27 cellular contexts compared by ENCODE assay signal in the genomic region with DNA sequence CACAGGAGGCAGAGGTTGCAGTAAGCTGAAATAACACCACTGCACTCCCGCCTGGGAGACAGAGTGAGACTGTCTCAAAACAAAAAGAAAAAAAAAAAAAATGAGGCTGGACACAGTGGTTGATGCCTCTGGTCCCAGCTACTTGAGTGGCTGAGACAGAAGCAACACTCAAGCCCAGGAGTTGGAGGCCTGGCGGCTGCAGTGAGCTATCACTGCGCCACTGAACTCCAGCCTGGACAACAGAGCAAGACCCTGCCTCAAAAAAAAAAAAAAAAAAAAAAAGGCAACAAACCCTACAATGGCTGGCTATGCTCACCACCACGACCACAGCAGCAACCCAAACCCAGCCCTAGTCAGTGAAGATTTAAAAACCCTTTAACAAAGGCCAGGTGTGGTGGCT. TPM values are rescaled to one million over a fixed set of nuclear protein-coding genes. Genes with fewer than 3 reads are reported as not detected.
A peak's percentile ranks its signal among the peaks of the same experiment; 100 is the strongest.
DNase-seq lines count a peak whose midpoint lies in the region; ATAC-seq and TF ChIP-seq lines count a peak whose summit lies in the region.
"Had no signal": no experiment of that assay in that cellular context is flagged by ENCODE, and none has a peak within 500 bp of the region (broad histone marks: within the 10 kb centered on the region; RNA-seq: fewer than 3 reads in every experiment).

No MANE protein-coding gene starts in this region.

- POLR2A ChIA-PET in CD8-positive, alpha-beta memory T cell (lab: Charles Lee): no interaction called here

- H3K9me3 Mint-ChIP-seq in activated CD8-positive, alpha-beta memory T cell treated with anti-CD3 and anti-CD28 coated beads, Interleukin-2, amount 10 ng/mL, durations not matched to agents 7 days and 5 days (ENCODE audit: low read depth): no peaks in the 10 kb centered on the region
- H3K9me3 Mint-ChIP-seq in CD8-positive, alpha-beta memory T cell: no peaks in the 10 kb centered on the region
- H3K9me3 Mint-ChIP-seq in activated naive CD8-positive, alpha-beta T cell (ENCODE audit: low read depth): no peaks in the 10 kb centered on the region
- H3K9me3 Mint-ChIP-seq: neural crest cell had no signal

- H3K4me1 ChIP-seq in CD8-positive, alpha-beta memory T cell (ENCODE audit: insufficient read depth, low read length): peaks cover 73% of the 10 kb centered on the region
- peaks cover 13% of the 10 kb centered on the region for H3K4me1 ChIP-seq in osteoblast (ENCODE audit: insufficient read depth, low read length)

- H2AFZ ChIP-seq in osteoblast (ENCODE audit: low read length): no peak overlapping the region

- H3K27ac ChIP-seq in CD8-positive, alpha-beta memory T cell (ENCODE audit: low read depth, low read length): no peak overlapping the region
- peak overlapping the region; percentile 25 for H3K27ac ChIP-seq in osteoblast (ENCODE audit: low read depth, low read length)
- H3K27ac ChIP-seq: A549, HL-60, Peyer's patch, sigmoid colon, transverse colon had no signal

- peaks cover 45% of the 10 kb centered on the region for H3K36me3 Mint-ChIP-seq in activated CD8-positive, alpha-beta memory T cell treated with anti-CD3 and anti-CD28 coated beads, Interleukin-2, amount 10 ng/mL, durations not matched to agents 7 days and 5 days
- peaks cover 0 to 51% (median 7%) of the 10 kb centered on the region in 3 donors for H3K36me3 Mint-ChIP-seq in CD8-positive, alpha-beta memory T cell
- peaks cover 9% of the 10 kb centered on the region for H3K36me3 Mint-ChIP-seq in activated naive CD8-positive, alpha-beta T cell

- peaks cover 17% of the 10 kb centered on the region for H4K20me1 ChIP-seq in osteoblast (ENCODE audit: insufficient read depth, low read length)

- no peaks in the 10 kb centered on the region for H3K27me3 Mint-ChIP-seq in activated CD8-positive, alpha-beta memory T cell treated with anti-CD3 and anti-CD28 coated beads, Interleukin-2, amount 10 ng/mL, durations not matched to agents 7 days and 5 days
- H3K27me3 Mint-ChIP-seq in CD8-positive, alpha-beta memory T cell: no peaks in the 10 kb centered on the region
- H3K27me3 Mint-ChIP-seq in activated naive CD8-positive, alpha-beta T cell: no peaks in the 10 kb centered on the region

- peak overlapping the region; percentile 52 for H3K27ac Mint-ChIP-seq in activated CD8-positive, alpha-beta memory T cell treated with anti-CD3 and anti-CD28 coated beads, Interleukin-2, amount 10 ng/mL, durations not matched to agents 7 days and 5 days
- H3K27ac Mint-ChIP-seq in CD8-positive, alpha-beta memory T cell: peak overlapping the region; percentile 36 to 86 (median 66)
- peak overlapping the region; percentile 96 for H3K27ac Mint-ChIP-seq in activated naive CD8-positive, alpha-beta T cell

- ATAC-seq in activated CD8-positive, alpha-beta memory T cell treated with anti-CD3 and anti-CD28 coated beads, Interleukin-2, amount 10 ng/mL, durations not matched to agents 7 days and 5 days: no peak
- no peak for ATAC-seq in GM18870 (IDR thresholded peaks at IDR 0.05; ENCODE audit: unreplicated experiment)
- ATAC-seq: A549 had no signal

- no peaks in the 10 kb centered on the region for H3K9me3 ChIP-seq in CD8-positive, alpha-beta memory T cell (ENCODE audit: low read length)
- no peaks in the 10 kb centered on the region for H3K9me3 ChIP-seq in osteoblast (ENCODE audit: low read depth, low read length)
- H3K9me3 ChIP-seq: A549, Peyer's patch, sigmoid colon, transverse colon had no signal

- H3K4me3 ChIP-seq in CD8-positive, alpha-beta memory T cell (ENCODE audit: low read length): no peak overlapping the region
- no peak overlapping the region for H3K4me3 ChIP-seq in osteoblast (ENCODE audit: insufficient read depth, low read length)
- H3K4me3 ChIP-seq: A549, Peyer's patch, sigmoid colon, transverse colon had no signal

- DNase-seq in activated CD8-positive, alpha-beta memory T cell treated with anti-CD3 and anti-CD28 coated beads, Interleukin-2, amount 10 ng/mL, durations not matched to agents 7 days and 5 days: no peak
- DNase-seq in activated CD8-positive, alpha-beta memory T cell treated with anti-CD3 and anti-CD28 coated beads for 24 hours: no peak
- DNase-seq in CD8-positive, alpha-beta memory T cell: no peak
- DNase-seq in osteoblast (ENCODE audit: insufficient read length, low spot score, missing footprints) (no peak), activated gamma-delta T cell treated with Interleukin-2 at 50 U/mL for 16 hours (no peak), nucleus accumbens (lab: John Stamatoyannopoulos, UW) (no peak)
- DNase-seq: activated CD4-positive, alpha-beta T cell treated with anti-CD3 and anti-CD28 coated beads for 1 hour; activated naive CD4-positive, alpha-beta T cell; central memory CD4-positive, alpha-beta T cell; dermis blood vessel endothelial cell; EL; glutamatergic neuron; HCEC 1CT; kidney; NCI-H1092 treated with DMSO at 0.1 percent for 48 hours; NCI-H1930; NCI-H526 treated with DMSO at 0.1 percent for 48 hours; Peyer's patch; SIG-M5; sigmoid colon; SW 1271; transverse colon had no signal

- no peak overlapping the region for H3K4me3 Mint-ChIP-seq in activated CD8-positive, alpha-beta memory T cell treated with anti-CD3 and anti-CD28 coated beads, Interleukin-2, amount 10 ng/mL, durations not matched to agents 7 days and 5 days
- peak overlapping the region in 6 of 7 donors; percentile 29 to 78 (median 38) for H3K4me3 Mint-ChIP-seq in CD8-positive, alpha-beta memory T cell
- H3K4me3 Mint-ChIP-seq in activated naive CD8-positive, alpha-beta T cell: peak overlapping the region; percentile 52
- H3K4me3 Mint-ChIP-seq: neural crest cell had no signal

- H3K4me2 ChIP-seq in osteoblast (ENCODE audit: insufficient read depth, low read length): no peak overlapping the region
- H3K4me2 ChIP-seq: A549 had no signal

- H3K4me1 Mint-ChIP-seq in activated CD8-positive, alpha-beta memory T cell treated with anti-CD3 and anti-CD28 coated beads, Interleukin-2, amount 10 ng/mL, durations not matched to agents 7 days and 5 days: peaks cover 62% of the 10 kb centered on the region
- H3K4me1 Mint-ChIP-seq in CD8-positive, alpha-beta memory T cell: peaks cover 56 to 87% (median 84%) of the 10 kb centered on the region in 3 donors
- peaks cover 74% of the 10 kb centered on the region for H3K4me1 Mint-ChIP-seq in activated naive CD8-positive, alpha-beta T cell (ENCODE audit: low read depth)

- TF ChIP-seq CTCF in osteoblast (IDR thresholded peaks at IDR 0.05; ENCODE audit: extremely low read depth, low read depth, low read length): no peak

- CTCF ChIA-PET in activated CD8-positive, alpha-beta memory T cell treated with anti-CD3 and anti-CD28 coated beads, Interleukin-2, amount 10 ng/mL, durations not matched to agents 7 days and 5 days (lab: Charles Lee): interaction anchor here (0.7 to 1.2 kb wide), 6 partner anchors 9 to 101 kb away, joined by 3 to 6 read pairs (median 3); no protein-coding TSS in a partner anchor
- CTCF ChIA-PET in CD8-positive, alpha-beta memory T cell (lab: Charles Lee): interaction anchor here (1.1 kb wide), 1 partner anchor 54 kb away, joined by 3 read pairs; no protein-coding TSS in a partner anchor

- peaks cover 6% of the 10 kb centered on the region for H3K36me3 ChIP-seq in CD8-positive, alpha-beta memory T cell (ENCODE audit: insufficient read depth, low read length)
- H3K36me3 ChIP-seq in osteoblast (ENCODE audit: insufficient read depth, low read length): peaks cover 5% of the 10 kb centered on the region
- H3K36me3 ChIP-seq: transverse colon had no signal

- peaks cover 98% of the 10 kb centered on the region for H3K79me2 ChIP-seq in osteoblast (ENCODE audit: insufficient read depth, low read length)

- no peaks in the 10 kb centered on the region for H3K27me3 ChIP-seq in CD8-positive, alpha-beta memory T cell (ENCODE audit: insufficient read depth, low read length, poor library complexity, severe bottlenecking)
- no peaks in the 10 kb centered on the region for H3K27me3 ChIP-seq in osteoblast (ENCODE audit: insufficient read depth, low read length)
- H3K27me3 ChIP-seq: Peyer's patch, sigmoid colon, transverse colon had no signal

RNA-seq across cellular contexts. Expression of gene NAP1L4, which starts 8.2 kb away (rescaled TPM):
- total RNA-seq in activated CD8-positive, alpha-beta memory T cell treated with anti-CD3 and anti-CD28 coated beads, Interleukin-2, amount 10 ng/mL, durations not matched to agents 7 days and 5 days: 100 to 1,000 TPM; 347 to 389 TPM
- 100 to 1,000 TPM; 273 to 280 TPM for total RNA-seq in CD8-positive, alpha-beta memory T cell
- polyA plus RNA-seq in CD8-positive, alpha-beta memory T cell: 163 TPM
- total RNA-seq in osteoblast: 72.0 and 87.8 TPM in 2 replicates

RNA-seq across cellular contexts. Expression of gene PHLDA2, which starts 54.7 kb away (rescaled TPM):
- total RNA-seq in activated CD8-positive, alpha-beta memory T cell treated with anti-CD3 and anti-CD28 coated beads, Interleukin-2, amount 10 ng/mL, durations not matched to agents 7 days and 5 days: 1 to 10 TPM; 1.1 to 3.6 TPM
- 1 to 10 TPM; 2.1 to 2.9 TPM for total RNA-seq in CD8-positive, alpha-beta memory T cell
- polyA plus RNA-seq in CD8-positive, alpha-beta memory T cell: 1.3 TPM
- 2.5 and 3.8 TPM in 2 replicates for total RNA-seq in osteoblast
